Comparison of ENCODE assay signal across 8 cellular contexts in the genomic region with DNA sequence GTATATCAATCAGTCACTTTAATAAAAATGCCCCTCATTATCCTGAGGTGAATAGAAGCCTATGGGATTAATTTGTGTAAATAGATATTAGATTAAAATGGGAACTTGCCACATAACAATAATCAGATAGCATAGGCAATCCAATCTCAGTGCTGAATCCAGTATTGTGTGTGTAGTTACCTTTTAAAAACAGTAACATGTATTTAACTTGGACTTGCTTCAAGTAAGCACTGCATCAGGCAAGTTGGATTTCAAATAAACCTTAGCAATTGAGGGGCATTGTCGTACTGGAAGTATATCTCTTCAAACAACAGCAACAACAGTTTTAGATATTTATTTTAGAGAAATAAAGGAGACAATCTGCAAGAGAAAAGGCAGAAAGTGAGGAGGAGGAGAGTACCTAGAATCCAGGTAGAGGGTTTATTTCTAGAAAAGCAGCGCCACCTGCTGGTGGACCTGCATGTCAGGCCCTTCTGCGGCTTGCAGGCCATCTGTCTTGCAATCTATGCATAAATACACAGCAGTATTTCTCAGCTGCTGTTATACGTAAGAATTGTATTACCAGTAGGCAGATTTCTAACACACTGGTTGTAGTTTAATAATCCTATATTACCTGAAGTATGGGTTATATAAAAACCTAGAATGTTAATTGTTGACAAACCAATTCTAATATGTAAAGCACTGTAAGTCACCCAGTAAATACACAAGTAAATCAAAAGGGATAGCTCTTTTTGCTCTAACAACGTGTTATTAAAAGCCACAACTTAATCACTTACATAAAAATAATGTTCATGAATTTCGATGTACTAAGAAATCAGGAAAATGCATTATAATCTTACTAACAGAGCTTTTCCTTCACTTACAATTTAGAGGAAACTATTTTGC.
DNase-seq lines count a peak whose midpoint lies in the region; TF ChIP-seq lines count a peak whose summit lies in the region.

No MANE protein-coding gene starts in this region.

- DNase-seq in Daoy (ENCODE audit: low read depth), result peak; percentile 50
- DNase-seq in GOT3 (lab: John Stamatoyannopoulos, UW), result peak; percentile 7
- DNase-seq in M059J (ENCODE audit: low read depth), result peak; percentile 67
- DNase-seq in RWPE1 (ENCODE audit: low spot score), result peak; percentile 78
- peak in 3 of 4 experiments; percentile 4 to 60 (median 54) for DNase-seq in activated naive CD4-positive, alpha-beta T cell (lab: John Stamatoyannopoulos, UW)
- peak; percentile 76 for DNase-seq in glomerular visceral epithelial cell (ENCODE audit: extremely low spot score)
- DNase-seq in type B pancreatic cell (ENCODE audit: extremely low spot score, unreplicated experiment), result peak; percentile 84

- POLR2A ChIA-PET in RWPE1 (lab: Yijun Ruan, JAX; ENCODE audit: low non-redundant PET), result no interaction called here

- H3K36me3 Mint-ChIP-seq in type B pancreatic cell, result no peaks in the 10 kb centered on the region

- no peaks in the 10 kb centered on the region for H3K4me1 ChIP-seq in parathyroid adenoma

- H3K4me3 Mint-ChIP-seq in type B pancreatic cell, result no peak overlapping the region

- CTCF ChIA-PET in RWPE1 (lab: Yijun Ruan, JAX), result interaction anchor here (0.6 to 1.3 kb wide), 11 partner anchors 9 to 1141 kb away, joined by 3 to 7 read pairs (median 4); no protein-coding TSS in a partner anchor

- H3K4me3 ChIP-seq in parathyroid adenoma (ENCODE audit: low read depth, low read length), result no peak overlapping the region

- H3K9ac ChIP-seq in parathyroid adenoma, result no peak overlapping the region

- H3K36me3 ChIP-seq in parathyroid adenoma (ENCODE audit: control insufficient read depth, insufficient read depth, low read length), result no peaks in the 10 kb centered on the region

- H2AFZ ChIP-seq in parathyroid adenoma, result no peak overlapping the region

- H3K4me1 Mint-ChIP-seq in type B pancreatic cell (ENCODE audit: unreplicated experiment), result peaks cover 29% of the 10 kb centered on the region

- H3K4me2 ChIP-seq in parathyroid adenoma (ENCODE audit: low read length), result no peak overlapping the region

- H3K27ac ChIP-seq in RWPE1 (no peak overlapping the region), parathyroid adenoma (no peak overlapping the region)

- no peaks in the 10 kb centered on the region for H3K79me2 ChIP-seq in parathyroid adenoma

- no peak overlapping the region for H3K27ac Mint-ChIP-seq in type B pancreatic cell

- no peaks in the 10 kb centered on the region for H3K27me3 ChIP-seq in parathyroid adenoma (ENCODE audit: control insufficient read depth, insufficient read depth, low read length)

- H3K27me3 Mint-ChIP-seq in type B pancreatic cell, result peaks cover 45% of the 10 kb centered on the region

- peaks cover 7% of the 10 kb centered on the region for H3K9me3 Mint-ChIP-seq in type B pancreatic cell

- TF ChIP-seq CTCF in RWPE1 (conservative IDR thresholded peaks at IDR 0.05; ENCODE audit: low read depth) (peak; percentile 91), parathyroid adenoma (IDR thresholded peaks at IDR 0.05) (peak; percentile 83), type B pancreatic cell (conservative IDR thresholded peaks at IDR 0.05) (peak; percentile 98)

- H3K9me3 ChIP-seq in parathyroid adenoma (ENCODE audit: control insufficient read depth, low read length), result no peaks in the 10 kb centered on the region

Comparison
In these comparisons a context has a peak if more than half of its experiments do, and no peak if none do; other contexts are left out.
1. DNase-seq: peak in every context shown above with its lines; median percentile 84 in type B pancreatic cell; 78 in RWPE1; 76 in glomerular visceral epithelial cell; 67 in M059J; 54 in activated naive CD4-positive, alpha-beta T cell; 50 in Daoy; 7 in GOT3.